In the genomic region with DNA sequence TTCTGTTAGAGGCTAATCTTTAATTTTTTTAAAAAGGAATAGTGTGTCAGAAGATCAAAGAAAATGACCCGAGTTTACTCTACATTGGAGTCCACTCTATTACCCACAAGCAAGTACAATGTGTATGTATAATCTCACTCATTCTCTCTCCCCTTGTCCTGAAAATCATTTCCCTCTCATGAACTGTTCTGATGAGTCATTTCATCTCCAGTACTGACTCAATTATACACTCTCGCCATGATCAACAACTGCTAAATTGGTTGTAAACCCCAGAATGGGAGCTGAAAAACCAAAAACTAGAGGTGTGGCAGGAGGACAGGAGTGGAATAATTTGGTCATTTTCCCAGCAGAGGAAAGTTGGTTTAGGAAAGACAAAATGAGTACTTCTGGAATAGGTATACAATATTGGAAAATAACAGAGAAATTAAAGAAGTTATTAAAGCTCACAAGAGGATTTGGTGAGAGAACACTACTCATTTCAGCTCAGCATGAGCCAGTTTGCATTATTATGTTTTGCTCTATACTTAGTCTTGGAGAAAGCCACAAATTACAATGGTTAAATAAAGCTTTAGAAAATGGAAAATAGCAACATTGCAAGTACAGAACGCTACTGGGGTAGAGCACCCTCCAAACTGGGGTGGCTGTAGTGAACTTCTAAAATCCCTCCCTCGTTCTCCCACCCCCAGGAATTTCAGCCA, we compare ENCODE assay signal across 8 cellular contexts.
DNase-seq lines count a peak whose midpoint lies in the region; ATAC-seq and TF ChIP-seq lines count a peak whose summit lies in the region.
"Had no signal": no experiment of that assay in that cellular context is flagged by ENCODE, and none has a peak within 500 bp of the region (broad histone marks: within the 10 kb centered on the region; RNA-seq: fewer than 3 reads in every experiment).

No MANE protein-coding gene starts in this region.

- ATAC-seq in GM18870 (IDR thresholded peaks at IDR 0.05; ENCODE audit: unreplicated experiment), result peak; percentile 97

- H2AFZ ChIP-seq in osteoblast (ENCODE audit: low read length), result peak overlapping the region; percentile 52

- H3K4me2 ChIP-seq in osteoblast (ENCODE audit: insufficient read depth, low read length), result peak overlapping the region; percentile 50

- H3K36me3 ChIP-seq in HEK293 (ENCODE audit: control insufficient read depth in 2 of 2, insufficient read depth in 1 of 2, low read length in 2 of 2), result no peaks in the 10 kb centered on the region
- no peaks in the 10 kb centered on the region for H3K36me3 ChIP-seq in osteoblast (ENCODE audit: insufficient read depth, low read length)

- H3K4me1 ChIP-seq in HEK293 (ENCODE audit: control insufficient read depth, insufficient read depth, low read length) (no peaks in the 10 kb centered on the region), osteoblast (ENCODE audit: insufficient read depth, low read length) (peaks cover 20% of the 10 kb centered on the region)

- H3K27ac ChIP-seq in HEK293 (ENCODE audit: extremely low read depth, low read depth, low read length), result no peak overlapping the region
- peak overlapping the region; percentile 43 for H3K27ac ChIP-seq in osteoblast (ENCODE audit: low read depth, low read length)

- H4K20me1 ChIP-seq in osteoblast (ENCODE audit: insufficient read depth, low read length), result no peaks in the 10 kb centered on the region

- DNase-seq in M059J (ENCODE audit: low read depth), result peak; percentile 81
- DNase-seq in osteoblast (ENCODE audit: insufficient read length, low spot score, missing footprints), result peak; percentile 62
- no peak for DNase-seq in HuH-7 (ENCODE audit: low spot score)
- DNase-seq in NCI-H1105 treated with DMSO at 0.1 percent for 48 hours (lab: John Stamatoyannopoulos, UW), result no peak
- no peak for DNase-seq in NCI-H1105 (lab: John Stamatoyannopoulos, UW)
- DNase-seq: stimulated activated naive B cell treated with anti-CD40 and anti-IgM and Interleukin-4, amounts not matched to agents 10 μg/mL and 1 μg/mL and 100 μg/mL, for 72 hours had no signal

- H3K27me3 ChIP-seq in osteoblast (ENCODE audit: insufficient read depth, low read length), result no peaks in the 10 kb centered on the region

- H3K4me3 ChIP-seq in HEK293 (ENCODE audit: low read depth, low read length) (no peak overlapping the region), osteoblast (ENCODE audit: insufficient read depth, low read length) (no peak overlapping the region)

- no peaks in the 10 kb centered on the region for H3K79me2 ChIP-seq in osteoblast (ENCODE audit: insufficient read depth, low read length)

- CTCF ChIA-PET in HEK293 (lab: Yijun Ruan, JAX), result no interaction called here

- POLR2A ChIA-PET in HEK293 (lab: Yijun Ruan, JAX), result no interaction called here

- H3K9me3 ChIP-seq in HEK293 (ENCODE audit: control insufficient read depth, insufficient read depth, low read depth, low read length), result no peaks in the 10 kb centered on the region
- no peaks in the 10 kb centered on the region for H3K9me3 ChIP-seq in osteoblast (ENCODE audit: low read depth, low read length)

- TF ChIP-seq CTCF in HEK293 (tag by site-specific recombination; IDR thresholded peaks at IDR 0.05) (no peak), osteoblast (IDR thresholded peaks at IDR 0.05; ENCODE audit: extremely low read depth, low read depth, low read length) (no peak)

TF ChIP-seq in HEK293, 187 proteins besides CTCF, POLR2A, EP300 and RAD21:
- TF ChIP-seq ZNF558 (tag by site-specific recombination; IDR thresholded peaks at IDR 0.05) (no peak), ZNF548 (tag by site-specific recombination; IDR thresholded peaks at IDR 0.05) (no peak), ZNF133 (tag by site-specific recombination; IDR thresholded peaks at IDR 0.05) (0 out of 2 replicates have a peak, but pooled peaks have one; percentile 50), SP7 (tag by site-specific recombination; IDR thresholded peaks at IDR 0.05) (no peak), HOXD13 (CRISPR knock-in tag; IDR thresholded peaks at IDR 0.05; ENCODE audit: borderline replicate concordance) (no peak), ZNF423 (tag by site-specific recombination; IDR thresholded peaks at IDR 0.05) (no peak)

Comparison
In these comparisons a context has a peak if more than half of its experiments do, and no peak if none do; other contexts are left out.
1. DNase-seq: peak in M059J (single experiment) and osteoblast (single experiment); none in HuH-7 (single experiment), NCI-H1105 treated with DMSO at 0.1 percent for 48 hours (single experiment) and NCI-H1105 (single experiment).